In genomic region chr3:27357665-27358258, GRCh38 we compare ENCODE assay signal across 8 cellular contexts. TPM values are rescaled to one million over a fixed set of nuclear protein-coding genes. Genes with fewer than 3 reads are reported as not detected.
A peak's percentile ranks its signal among the peaks of the same experiment; 100 is the strongest.
DNase-seq lines count a peak whose midpoint lies in the region; ATAC-seq, FAIRE-seq and TF ChIP-seq lines count a peak whose summit lies in the region.

No MANE protein-coding gene starts in this region.

- peaks cover 7 to 15% of the 10 kb centered on the region in 2 donors for H3K4me1 Mint-ChIP-seq in stimulated activated naive B cell treated with anti-CD40 and anti-IgM and Interleukin-4, amounts not matched to agents 10 μg/mL and 1 μg/mL and 100 μg/mL, for 72 hours

- H3K4me3 ChIP-seq in LNCaP clone FGC (ENCODE audit: low read depth, low read length) (no peak overlapping the region), lung (no peak overlapping the region)

- peak; percentile 70 for ATAC-seq in lung (ENCODE audit: insufficient read depth, low FRiP score)
- ATAC-seq in stimulated activated naive B cell treated with anti-CD40 and anti-IgM and Interleukin-4, amounts not matched to agents 10 μg/mL and 1 μg/mL and 100 μg/mL, for 72 hours (replicated peaks): peak; percentile 92 to 94

- WGBS in lung, 2 donors: 33 to 34% methylated on average over 1 of the region's 1 CpG

- H3K9me3 ChIP-seq in lung (ENCODE audit: control insufficient read depth in 2 of 2, insufficient read depth in 1 of 2, low read length in 1 of 2): no peaks in the 10 kb centered on the region

- DNase-seq in SIG-M5 treated with dmso at 0.1 percent for 504 hours (lab: John Stamatoyannopoulos, UW; ENCODE audit: unreplicated experiment) (peak; percentile 64), SIG-M5 (lab: John Stamatoyannopoulos, UW) (no peak), HCEC 1CT (peak; percentile 58), LNCaP clone FGC (ENCODE audit: low read depth) (no peak), cerebellar cortex (ENCODE audit: low spot score) (peak; percentile 61), lung (ENCODE audit: low spot score) (peak; percentile 56)
- DNase-seq in stimulated activated naive B cell treated with anti-CD40 and anti-IgM and Interleukin-4, amounts not matched to agents 10 μg/mL and 1 μg/mL and 100 μg/mL, for 72 hours: peak; percentile 36

- peak; percentile 80 for TF ChIP-seq CTCF in LNCaP clone FGC (IDR thresholded peaks at IDR 0.05; ENCODE audit: control insufficient read depth, extremely low read depth, insufficient read depth)
- peak; percentile 37 for TF ChIP-seq CTCF in lung (IDR thresholded peaks at IDR 0.05; ENCODE audit: control extremely low read depth, extremely low read depth)

- peaks cover 0 to 3% of the 10 kb centered on the region in 2 donors for H3K4me1 ChIP-seq in lung (ENCODE audit: control insufficient read depth in 2 of 2, insufficient read depth in 2 of 2, low read length in 2 of 2)

- no peaks in the 10 kb centered on the region for H3K36me3 ChIP-seq in lung (ENCODE audit: control insufficient read depth in 2 of 2, insufficient read depth in 2 of 2, low read length in 2 of 2)

- no peak overlapping the region for H3K4me3 Mint-ChIP-seq in stimulated activated naive B cell treated with anti-CD40 and anti-IgM and Interleukin-4, amounts not matched to agents 10 μg/mL and 1 μg/mL and 100 μg/mL, for 72 hours

- no peaks in the 10 kb centered on the region for H3K27me3 Mint-ChIP-seq in stimulated activated naive B cell treated with anti-CD40 and anti-IgM and Interleukin-4, amounts not matched to agents 10 μg/mL and 1 μg/mL and 100 μg/mL, for 72 hours

- no peak overlapping the region for H3K27ac Mint-ChIP-seq in stimulated activated naive B cell treated with anti-CD40 and anti-IgM and Interleukin-4, amounts not matched to agents 10 μg/mL and 1 μg/mL and 100 μg/mL, for 72 hours

- H3K27ac ChIP-seq in lung (ENCODE audit: low read depth in 1 of 2, low read length in 1 of 2): no peak overlapping the region

- H3K9me3 Mint-ChIP-seq in stimulated activated naive B cell treated with anti-CD40 and anti-IgM and Interleukin-4, amounts not matched to agents 10 μg/mL and 1 μg/mL and 100 μg/mL, for 72 hours: no peaks in the 10 kb centered on the region

- FAIRE-seq in TTC549 (lab: Jason Lieb, UNC): peak; percentile 79

- H3K36me3 Mint-ChIP-seq in stimulated activated naive B cell treated with anti-CD40 and anti-IgM and Interleukin-4, amounts not matched to agents 10 μg/mL and 1 μg/mL and 100 μg/mL, for 72 hours: no peaks in the 10 kb centered on the region

- no peaks in the 10 kb centered on the region for H3K27me3 ChIP-seq in lung (ENCODE audit: control insufficient read depth, insufficient read depth)

RNA-seq across cellular contexts. Expression of gene NEK10, which starts 11.4 kb away (rescaled TPM):
- 10 to 100 TPM; 20.3 to 60.3 TPM for total RNA-seq in lung
- 1 to 10 TPM; 3.5 to 5.4 TPM for polyA plus RNA-seq in lung

Comparison
In these comparisons a context has a peak if more than half of its experiments do, and no peak if none do; other contexts are left out.
1. DNase-seq: peak in SIG-M5 treated with dmso at 0.1 percent for 504 hours (single experiment), HCEC 1CT (single experiment), cerebellar cortex (single experiment), lung (single experiment) and stimulated activated naive B cell treated with anti-CD40 and anti-IgM and Interleukin-4, amounts not matched to agents 10 μg/mL and 1 μg/mL and 100 μg/mL, for 72 hours (single experiment); none in SIG-M5 (single experiment) and LNCaP clone FGC (single experiment).